ENCODE assay signal across 25 cellular contexts in the genomic region with DNA sequence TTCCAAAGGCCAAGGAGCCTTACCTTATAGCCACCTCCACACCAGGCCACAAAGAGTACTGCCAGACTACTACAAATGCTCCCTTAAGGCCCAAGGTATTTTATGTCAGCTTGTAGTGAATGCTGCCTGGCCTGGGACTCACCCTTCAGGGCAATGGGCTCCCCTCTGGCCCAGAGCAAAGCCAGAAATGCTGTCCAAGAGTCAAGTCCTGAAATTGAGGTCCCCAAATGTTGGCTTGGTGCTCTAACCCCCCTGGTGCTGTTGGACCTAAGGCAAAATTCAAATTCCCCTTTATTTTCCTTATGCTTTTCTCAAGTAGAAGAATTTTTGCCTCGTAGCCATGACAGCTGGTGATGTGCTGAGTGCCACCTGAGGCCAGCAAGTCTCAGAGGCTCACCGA.
"Had no signal": no experiment of that assay in that cellular context is flagged by ENCODE, and none has a peak within 500 bp of the region (broad histone marks: within the 10 kb centered on the region; RNA-seq: fewer than 3 reads in every experiment).

No MANE protein-coding gene starts in this region.

- H3K4me3 ChIP-seq: colonic mucosa, coronary artery, dorsolateral prefrontal cortex, esophagus muscularis mucosa, esophagus squamous epithelium, gastrocnemius medialis, gastroesophageal sphincter, heart left ventricle, heart right ventricle had no signal

- ATAC-seq: effector memory CD8-positive, alpha-beta T cell; esophagus mucosa; foreskin keratinocyte; gastrocnemius medialis; gastroesophageal sphincter; heart left ventricle; heart right ventricle had no signal

- H3K4me1 ChIP-seq: colonic mucosa, esophagus muscularis mucosa, esophagus squamous epithelium, foreskin keratinocyte, gastrocnemius medialis, gastroesophageal sphincter, heart left ventricle, heart right ventricle had no signal

- H3K27ac Mint-ChIP-seq: dendritic cell treated with granulocyte-macrophage colony-stimulating factor and Interleukin-4, amounts not matched to agents 40 ng/mL and 50 ng/mL, for 4 days; effector memory CD8-positive, alpha-beta T cell; endodermal cell had no signal

- H3K27me3 Mint-ChIP-seq: dendritic cell treated with granulocyte-macrophage colony-stimulating factor and Interleukin-4, amounts not matched to agents 40 ng/mL and 50 ng/mL, for 4 days; effector memory CD8-positive, alpha-beta T cell had no signal

- H3K36me3 ChIP-seq: colonic mucosa, esophagus muscularis mucosa, esophagus squamous epithelium, gastrocnemius medialis, gastroesophageal sphincter, heart left ventricle, heart right ventricle had no signal

- H3K4me3 Mint-ChIP-seq: dendritic cell treated with granulocyte-macrophage colony-stimulating factor and Interleukin-4, amounts not matched to agents 40 ng/mL and 50 ng/mL, for 4 days; effector memory CD8-positive, alpha-beta T cell; endodermal cell had no signal

- H3K27me3 ChIP-seq: colonic mucosa, esophagus muscularis mucosa, foreskin keratinocyte, gastrocnemius medialis, gastroesophageal sphincter, heart left ventricle, heart right ventricle had no signal

- H3K27ac ChIP-seq: colonic mucosa, coronary artery, dorsolateral prefrontal cortex, epithelial cell of prostate, esophagus muscularis mucosa, esophagus squamous epithelium, foreskin keratinocyte, gastrocnemius medialis, gastroesophageal sphincter, heart left ventricle, heart right ventricle had no signal

- H3K9me3 Mint-ChIP-seq: dendritic cell treated with granulocyte-macrophage colony-stimulating factor and Interleukin-4, amounts not matched to agents 40 ng/mL and 50 ng/mL, for 4 days; effector memory CD8-positive, alpha-beta T cell had no signal

- DNase-seq: colonic mucosa; cortex of kidney; dermis blood vessel endothelial cell; dorsolateral prefrontal cortex; effector CD4-positive, alpha-beta T cell; effector CD8-positive, alpha-beta T cell; effector memory CD4-positive, alpha-beta T cell; effector memory CD8-positive, alpha-beta T cell; endodermal cell; erythroblast; esophagus squamous epithelium; foreskin fibroblast; foreskin keratinocyte; foreskin melanocyte; gastrocnemius medialis; glutamatergic neuron; head of caudate nucleus; heart left ventricle; heart right ventricle had no signal
